Comparison of ENCODE assay signal across 9 cellular contexts in the genomic region with DNA sequence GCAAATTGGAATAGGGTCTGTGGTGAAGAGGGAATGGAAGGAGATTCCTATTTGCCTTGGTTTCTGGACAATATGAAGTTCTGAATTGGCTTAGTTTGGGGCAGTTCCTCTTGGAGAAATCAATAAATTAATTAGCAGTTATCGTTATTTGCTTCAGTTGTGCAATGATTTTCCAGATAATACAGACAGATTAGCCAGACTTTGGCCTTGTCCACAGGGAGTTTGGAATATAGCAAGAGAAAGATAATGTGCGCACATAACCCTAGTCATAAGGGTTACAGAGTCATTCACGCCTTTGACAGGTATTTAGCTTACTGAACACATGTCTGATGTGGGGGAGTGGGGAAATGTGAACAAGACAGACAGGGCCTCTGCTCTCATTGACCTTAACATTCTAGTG. TPM values are rescaled to one million over a fixed set of nuclear protein-coding genes. Genes with fewer than 3 reads are reported as not detected.
A peak's percentile ranks its signal among the peaks of the same experiment; 100 is the strongest.
DNase-seq lines count a peak whose midpoint lies in the region; ATAC-seq, FAIRE-seq and TF ChIP-seq lines count a peak whose summit lies in the region.
"Had no signal": no experiment of that assay in that cellular context is flagged by ENCODE, and none has a peak within 500 bp of the region (broad histone marks: within the 10 kb centered on the region; RNA-seq: fewer than 3 reads in every experiment).

No MANE protein-coding gene starts in this region.

- intact Hi-C loops in MCF 10A (cut with micrococcal nuclease): loop anchor here (5.0 kb wide), 1 partner anchor 65 kb away; a partner anchor contains a TSS

- H3K36me3 Mint-ChIP-seq in MCF 10A (ENCODE audit: insufficient read depth, unreplicated experiment): no peaks in the 10 kb centered on the region

- peaks cover 23% of the 10 kb centered on the region for H3K4me1 ChIP-seq in A549
- H3K4me1 ChIP-seq in HUES48 (ENCODE audit: control insufficient read depth, insufficient read depth, low read length): peaks cover 7% of the 10 kb centered on the region
- H3K4me1 ChIP-seq in mucosa of stomach (ENCODE audit: control insufficient read depth, insufficient read depth, low read length): peaks cover 22% of the 10 kb centered on the region

- H3K4me3 Mint-ChIP-seq in MCF 10A (ENCODE audit: unreplicated experiment): peak overlapping the region; percentile 94

- H3K27ac ChIP-seq in A549 (peak overlapping the region; percentile 70 to 91; a peak in 5 of 6 replicates), HUES48 (ENCODE audit: low read depth, low read length) (no peak overlapping the region)

- POLR2A ChIA-PET in A549 (lab: Yijun Ruan, JAX): no interaction called here
- POLR2A ChIA-PET in MCF 10A (lab: Yijun Ruan, JAX): interaction anchor here (0.5 to 4.0 kb wide), 15 partner anchors 9 to 360 kb away, joined by 3 to 28 read pairs (median 7); a partner anchor contains a TSS

- peaks cover 2% of the 10 kb centered on the region for H3K27me3 Mint-ChIP-seq in MCF 10A (ENCODE audit: insufficient read depth, unreplicated experiment)

- H3K27me3 ChIP-seq in HUES48 (ENCODE audit: control insufficient read depth, insufficient read depth, low read length): peaks cover 38% of the 10 kb centered on the region
- H3K27me3 ChIP-seq in mucosa of stomach (ENCODE audit: control insufficient read depth, insufficient read depth, low read length): no peaks in the 10 kb centered on the region

- DNase-seq in A549 (ENCODE audit: low read depth in 1 of 2, low spot score in 1 of 2) (no peak), MCF 10A (ENCODE audit: unreplicated experiment) (no peak), NCI-H2029 (lab: John Stamatoyannopoulos, UW) (no peak), NCI-H345 treated with DMSO at 0.1 percent for 48 hours (lab: John Stamatoyannopoulos, UW; ENCODE audit: unreplicated experiment) (no peak)
- DNase-seq: amygdala had no signal

- CTCF ChIA-PET in A549 (lab: Yijun Ruan, JAX): interaction anchor here (1.3 kb wide), 1 partner anchor 91 kb away, joined by 5 read pairs; no protein-coding TSS in a partner anchor
- CTCF ChIA-PET in MCF 10A (lab: Yijun Ruan, JAX): no interaction called here

- TF ChIP-seq POLR2A in A549 (IDR thresholded peaks at IDR 0.05; ENCODE audit: low read length): no peak

- H3K4me2 ChIP-seq in A549: peak overlapping the region; percentile 98

- no peaks in the 10 kb centered on the region for H3K36me3 ChIP-seq in HUES48 (ENCODE audit: control insufficient read depth, insufficient read depth, low read length)
- H3K36me3 ChIP-seq in mucosa of stomach (ENCODE audit: control insufficient read depth, insufficient read depth, low read length): no peaks in the 10 kb centered on the region

- 82% methylated on average over 3 of the region's 3 CpGs for WGBS in A549 (ENCODE audit: missing lambda C conversion rate)

- no peaks in the 10 kb centered on the region for H3K9me3 ChIP-seq in A549
- H3K9me3 ChIP-seq in HUES48 (ENCODE audit: control insufficient read depth, insufficient read depth, low read length): no peaks in the 10 kb centered on the region
- no peaks in the 10 kb centered on the region for H3K9me3 ChIP-seq in mucosa of stomach (ENCODE audit: control insufficient read depth, low read length)

- ATAC-seq in A549: no peak
- ATAC-seq in HG02610 (IDR thresholded peaks at IDR 0.05; ENCODE audit: unreplicated experiment): no peak
- ATAC-seq in HG02623 (IDR thresholded peaks at IDR 0.05; ENCODE audit: unreplicated experiment): no peak

- peak overlapping the region; percentile 80 for H3K4me3 ChIP-seq in A549
- peak overlapping the region; percentile 90 for H3K4me3 ChIP-seq in HUES48 (ENCODE audit: low read depth, low read length)
- H3K4me3 ChIP-seq in mucosa of stomach (ENCODE audit: low read length): peak overlapping the region; percentile 86

- BruUV-seq in MCF 10A (replicated peaks; lab: Mats Ljungman, UMichigan): TSS peak; percentile 35

- H3K9ac ChIP-seq in HUES48 (ENCODE audit: low read depth, low read length) (no peak overlapping the region), mucosa of stomach (ENCODE audit: low read length) (peak overlapping the region; percentile 90)

- H3K27ac Mint-ChIP-seq in MCF 10A (ENCODE audit: low read depth, unreplicated experiment): peak overlapping the region; percentile 96

- peaks cover 26% of the 10 kb centered on the region for H3K4me1 Mint-ChIP-seq in MCF 10A (ENCODE audit: insufficient read depth, unreplicated experiment)

- TF ChIP-seq EP300 in A549 (IDR thresholded peaks at IDR 0.05): no peak

- no peaks in the 10 kb centered on the region for H3K9me3 Mint-ChIP-seq in MCF 10A (ENCODE audit: unreplicated experiment)

- TF ChIP-seq CTCF in A549 (IDR thresholded peaks at IDR 0.05) (no peak), MCF 10A (IDR thresholded peaks at IDR 0.05; ENCODE audit: unreplicated experiment) (no peak)

- TF ChIP-seq RAD21 in A549 (conservative IDR thresholded peaks at IDR 0.05 in 1 of 2, IDR thresholded peaks at IDR 0.05 in 1 of 2): no peak

- no peak for FAIRE-seq in A549 (lab: Jason Lieb, UNC)

TF ChIP-seq in A549, 52 proteins besides CTCF, POLR2A, EP300 and RAD21:
- 0 out of 4 replicates have a peak, but pooled peaks of 1 of the 2 experiments have one; percentile 3 for TF ChIP-seq CEBPB (IDR thresholded peaks at IDR 0.05)
- no peak for TF ChIP-seq ZNF302 (CRISPR knock-in tag; IDR thresholded peaks at IDR 0.05)

RNA-seq across cellular contexts. Expression of a gene that starts 1.3 kb away (rescaled TPM):
- polyA plus RNA-seq in A549 (2011; rRNA removed) (58.7 and 67.1 TPM in 2 replicates), A549 (2017; fragmentation: RNase III; extraction: RNeasy Plus Mini Kit Qiagen cat#74134 plus additional on column Dnase treatment) (20.4 to 22.6 TPM (median 21.3 TPM) in 3 replicates)
- polyA plus RNA-seq in A549 (2012; cell fraction: cytosol; rRNA removed): 13.9 and 18.3 TPM in 2 replicates
- polyA plus RNA-seq in A549 (2012; cell fraction: nucleus; rRNA removed): 25.0 and 28.6 TPM in 2 replicates
- polyA minus RNA-seq in A549 (2011; rRNA and poly(A)+ RNA removed): 108 and 130 TPM in 2 replicates
- 29.7 and 34.7 TPM in 2 replicates for total RNA-seq in MCF 10A (2022)
